In the genomic region with DNA sequence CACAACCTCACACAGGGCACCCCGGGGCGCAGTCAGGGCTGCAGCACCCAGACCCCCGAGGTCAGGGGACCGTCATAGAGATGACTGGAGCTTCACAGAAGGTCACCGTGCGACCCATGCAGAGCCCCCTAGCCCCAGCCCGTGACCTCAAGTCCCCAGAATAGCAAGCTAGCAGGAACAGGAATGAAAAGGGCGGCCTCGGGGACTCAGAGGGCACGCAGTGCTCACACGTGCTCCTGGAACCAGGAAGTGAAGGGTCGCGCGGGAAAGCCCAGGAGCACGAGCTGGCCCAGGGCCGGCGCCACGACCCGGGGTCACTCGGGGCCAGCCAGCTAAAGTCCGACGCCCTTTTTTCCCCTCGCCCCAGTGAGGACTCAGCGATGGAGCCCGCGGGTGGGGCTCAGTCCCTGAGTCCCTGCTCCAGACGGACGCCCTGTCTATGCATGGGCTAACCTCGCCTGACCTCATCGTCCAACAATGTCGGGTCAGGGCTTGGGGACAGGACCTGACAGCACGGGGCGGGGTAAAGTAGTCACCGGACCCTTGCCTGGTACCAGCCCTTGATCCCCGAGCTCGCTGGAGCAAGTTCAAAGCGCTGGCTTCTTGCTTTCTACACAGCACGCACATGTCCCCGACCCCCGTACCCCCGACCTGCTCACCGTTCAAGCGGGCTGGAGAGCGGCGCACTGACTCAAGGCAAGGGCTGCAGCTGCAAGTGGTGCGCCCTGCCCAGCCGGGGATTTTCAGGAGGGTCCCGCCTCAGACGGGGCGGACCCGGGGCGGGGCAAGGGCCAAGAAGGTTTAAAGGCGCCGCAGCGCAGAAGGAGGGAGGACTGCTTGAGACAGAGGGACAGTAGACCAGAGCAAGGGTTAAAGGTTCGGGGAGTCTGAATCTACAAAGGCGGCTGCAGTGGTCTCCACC, we compare ENCODE assay signal across 1 cellular context.
TF ChIP-seq lines count a peak whose summit lies in the region.

A gene (minus strand): TSS at position 717 of the 922 bp plus-strand sequence. CDS start 4,998 bp downstream, outside the sequence.

TF ChIP-seq in K562, 482 proteins besides CTCF, POLR2A, EP300 and RAD21 (continued from another document and continues in another):
- peak; percentile 98 for TF ChIP-seq TAF1 (IDR thresholded peaks at IDR 0.05; ENCODE audit: control insufficient read depth, extremely low read depth, insufficient read depth, low read length, severe bottlenecking)
- TF ChIP-seq TOE1 (IDR thresholded peaks at IDR 0.05; ENCODE audit: borderline replicate concordance), result peak; percentile 93
- no peak for TF ChIP-seq TOE1 (CRISPR knock-in tag; IDR thresholded peaks at IDR 0.05; ENCODE audit: borderline replicate concordance, low read depth)
- TF ChIP-seq, protein P1, sequence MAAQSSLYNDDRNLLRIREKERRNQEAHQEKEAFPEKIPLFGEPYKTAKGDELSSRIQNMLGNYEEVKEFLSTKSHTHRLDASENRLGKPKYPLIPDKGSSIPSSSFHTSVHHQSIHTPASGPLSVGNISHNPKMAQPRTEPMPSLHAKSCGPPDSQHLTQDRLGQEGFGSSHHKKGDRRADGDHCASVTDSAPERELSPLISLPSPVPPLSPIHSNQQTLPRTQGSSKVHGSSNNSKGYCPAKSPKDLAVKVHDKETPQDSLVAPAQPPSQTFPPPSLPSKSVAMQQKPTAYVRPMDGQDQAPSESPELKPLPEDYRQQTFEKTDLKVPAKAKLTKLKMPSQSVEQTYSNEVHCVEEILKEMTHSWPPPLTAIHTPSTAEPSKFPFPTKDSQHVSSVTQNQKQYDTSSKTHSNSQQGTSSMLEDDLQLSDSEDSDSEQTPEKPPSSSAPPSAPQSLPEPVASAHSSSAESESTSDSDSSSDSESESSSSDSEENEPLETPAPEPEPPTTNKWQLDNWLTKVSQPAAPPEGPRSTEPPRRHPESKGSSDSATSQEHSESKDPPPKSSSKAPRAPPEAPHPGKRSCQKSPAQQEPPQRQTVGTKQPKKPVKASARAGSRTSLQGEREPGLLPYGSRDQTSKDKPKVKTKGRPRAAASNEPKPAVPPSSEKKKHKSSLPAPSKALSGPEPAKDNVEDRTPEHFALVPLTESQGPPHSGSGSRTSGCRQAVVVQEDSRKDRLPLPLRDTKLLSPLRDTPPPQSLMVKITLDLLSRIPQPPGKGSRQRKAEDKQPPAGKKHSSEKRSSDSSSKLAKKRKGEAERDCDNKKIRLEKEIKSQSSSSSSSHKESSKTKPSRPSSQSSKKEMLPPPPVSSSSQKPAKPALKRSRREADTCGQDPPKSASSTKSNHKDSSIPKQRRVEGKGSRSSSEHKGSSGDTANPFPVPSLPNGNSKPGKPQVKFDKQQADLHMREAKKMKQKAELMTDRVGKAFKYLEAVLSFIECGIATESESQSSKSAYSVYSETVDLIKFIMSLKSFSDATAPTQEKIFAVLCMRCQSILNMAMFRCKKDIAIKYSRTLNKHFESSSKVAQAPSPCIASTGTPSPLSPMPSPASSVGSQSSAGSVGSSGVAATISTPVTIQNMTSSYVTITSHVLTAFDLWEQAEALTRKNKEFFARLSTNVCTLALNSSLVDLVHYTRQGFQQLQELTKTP (IDR thresholded peaks at IDR 0.05; ENCODE audit: low read depth in 1 of 2, partially characterized antibody in 2 of 2), result peak in 1 of 2 experiments; percentile 56
- TF ChIP-seq RBFOX2 (IDR thresholded peaks at IDR 0.05; ENCODE audit: low read depth, low read length), result peak; percentile 94
- peak; percentile 85 for TF ChIP-seq ELF1 (tag; IDR thresholded peaks at IDR 0.05)
- TF ChIP-seq, protein P2, sequence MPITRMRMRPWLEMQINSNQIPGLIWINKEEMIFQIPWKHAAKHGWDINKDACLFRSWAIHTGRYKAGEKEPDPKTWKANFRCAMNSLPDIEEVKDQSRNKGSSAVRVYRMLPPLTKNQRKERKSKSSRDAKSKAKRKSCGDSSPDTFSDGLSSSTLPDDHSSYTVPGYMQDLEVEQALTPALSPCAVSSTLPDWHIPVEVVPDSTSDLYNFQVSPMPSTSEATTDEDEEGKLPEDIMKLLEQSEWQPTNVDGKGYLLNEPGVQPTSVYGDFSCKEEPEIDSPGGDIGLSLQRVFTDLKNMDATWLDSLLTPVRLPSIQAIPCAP (CRISPR knock-in tag; IDR thresholded peaks at IDR 0.05; ENCODE audit: borderline replicate concordance), result peak; percentile 41; the same call in 1 of the 2 replicates
- TF ChIP-seq, protein P3, sequence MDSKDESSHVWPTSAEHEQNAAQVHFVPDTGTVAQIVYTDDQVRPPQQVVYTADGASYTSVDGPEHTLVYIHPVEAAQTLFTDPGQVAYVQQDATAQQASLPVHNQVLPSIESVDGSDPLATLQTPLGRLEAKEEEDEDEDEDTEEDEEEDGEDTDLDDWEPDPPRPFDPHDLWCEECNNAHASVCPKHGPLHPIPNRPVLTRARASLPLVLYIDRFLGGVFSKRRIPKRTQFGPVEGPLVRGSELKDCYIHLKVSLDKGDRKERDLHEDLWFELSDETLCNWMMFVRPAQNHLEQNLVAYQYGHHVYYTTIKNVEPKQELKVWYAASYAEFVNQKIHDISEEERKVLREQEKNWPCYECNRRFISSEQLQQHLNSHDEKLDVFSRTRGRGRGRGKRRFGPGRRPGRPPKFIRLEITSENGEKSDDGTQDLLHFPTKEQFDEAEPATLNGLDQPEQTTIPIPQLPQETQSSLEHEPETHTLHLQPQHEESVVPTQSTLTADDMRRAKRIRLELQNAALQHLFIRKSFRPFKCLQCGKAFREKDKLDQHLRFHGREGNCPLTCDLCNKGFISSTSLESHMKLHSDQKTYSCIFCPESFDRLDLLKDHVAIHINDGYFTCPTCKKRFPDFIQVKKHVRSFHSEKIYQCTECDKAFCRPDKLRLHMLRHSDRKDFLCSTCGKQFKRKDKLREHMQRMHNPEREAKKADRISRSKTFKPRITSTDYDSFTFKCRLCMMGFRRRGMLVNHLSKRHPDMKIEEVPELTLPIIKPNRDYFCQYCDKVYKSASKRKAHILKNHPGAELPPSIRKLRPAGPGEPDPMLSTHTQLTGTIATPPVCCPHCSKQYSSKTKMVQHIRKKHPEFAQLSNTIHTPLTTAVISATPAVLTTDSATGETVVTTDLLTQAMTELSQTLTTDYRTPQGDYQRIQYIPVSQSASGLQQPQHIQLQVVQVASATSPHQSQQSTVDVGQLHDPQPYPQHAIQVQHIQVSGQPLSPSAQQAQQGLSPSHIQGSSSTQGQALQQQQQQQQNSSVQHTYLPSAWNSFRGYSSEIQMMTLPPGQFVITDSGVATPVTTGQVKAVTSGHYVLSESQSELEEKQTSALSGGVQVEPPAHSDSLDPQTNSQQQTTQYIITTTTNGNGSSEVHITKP (IDR thresholded peaks at IDR 0.05; ENCODE audit: partially characterized antibody), result peak; percentile 43
- peak; percentile 47; the same call in 1 of the 2 replicates for TF ChIP-seq NFIC (IDR thresholded peaks at IDR 0.05)
- TF ChIP-seq, protein P4, sequence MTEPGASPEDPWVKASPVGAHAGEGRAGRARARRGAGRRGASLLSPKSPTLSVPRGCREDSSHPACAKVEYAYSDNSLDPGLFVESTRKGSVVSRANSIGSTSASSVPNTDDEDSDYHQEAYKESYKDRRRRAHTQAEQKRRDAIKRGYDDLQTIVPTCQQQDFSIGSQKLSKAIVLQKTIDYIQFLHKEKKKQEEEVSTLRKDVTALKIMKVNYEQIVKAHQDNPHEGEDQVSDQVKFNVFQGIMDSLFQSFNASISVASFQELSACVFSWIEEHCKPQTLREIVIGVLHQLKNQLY (CRISPR knock-in tag; conservative IDR thresholded peaks at IDR 0.05), result 0 out of 4 replicates have a peak, but pooled peaks of 1 of the 2 experiments have one; percentile 67
- peak; percentile 51; the same call in 1 of the 2 replicates for TF ChIP-seq GTF2E2 (tag; IDR thresholded peaks at IDR 0.05)
- peak; percentile 54; the same call in 1 of the 2 replicates for TF ChIP-seq TARDBP (IDR thresholded peaks at IDR 0.05)
- TF ChIP-seq ETS2 (tag; IDR thresholded peaks at IDR 0.05; ENCODE audit: borderline replicate concordance, poor library complexity, severe bottlenecking), result no peak
- TF ChIP-seq MCM2 (IDR thresholded peaks at IDR 0.05; ENCODE audit: low read depth), result no peak
- TF ChIP-seq CEBPG (CRISPR knock-in tag; IDR thresholded peaks at IDR 0.05), result peak; percentile 34; the same call in 1 of the 2 replicates
- no peak for TF ChIP-seq CEBPG (tag; conservative IDR thresholded peaks at IDR 0.05 in 1 of 2, IDR thresholded peaks at IDR 0.05 in 1 of 2)
- no peak for TF ChIP-seq CHD4 (IDR thresholded peaks at IDR 0.05; ENCODE audit: insufficient read depth, insufficient replicate concordance, low read depth, low read length, poor library complexity, severe bottlenecking)
- TF ChIP-seq, protein P5, sequence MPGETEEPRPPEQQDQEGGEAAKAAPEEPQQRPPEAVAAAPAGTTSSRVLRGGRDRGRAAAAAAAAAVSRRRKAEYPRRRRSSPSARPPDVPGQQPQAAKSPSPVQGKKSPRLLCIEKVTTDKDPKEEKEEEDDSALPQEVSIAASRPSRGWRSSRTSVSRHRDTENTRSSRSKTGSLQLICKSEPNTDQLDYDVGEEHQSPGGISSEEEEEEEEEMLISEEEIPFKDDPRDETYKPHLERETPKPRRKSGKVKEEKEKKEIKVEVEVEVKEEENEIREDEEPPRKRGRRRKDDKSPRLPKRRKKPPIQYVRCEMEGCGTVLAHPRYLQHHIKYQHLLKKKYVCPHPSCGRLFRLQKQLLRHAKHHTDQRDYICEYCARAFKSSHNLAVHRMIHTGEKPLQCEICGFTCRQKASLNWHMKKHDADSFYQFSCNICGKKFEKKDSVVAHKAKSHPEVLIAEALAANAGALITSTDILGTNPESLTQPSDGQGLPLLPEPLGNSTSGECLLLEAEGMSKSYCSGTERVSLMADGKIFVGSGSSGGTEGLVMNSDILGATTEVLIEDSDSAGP (CRISPR knock-in tag; IDR thresholded peaks at IDR 0.05), result peak; percentile 97
- TF ChIP-seq HDAC1 (IDR thresholded peaks at IDR 0.05), result peak in 1 of 2 experiments; percentile 47; a peak in 2 of 4 replicates
- TF ChIP-seq RB1 (IDR thresholded peaks at IDR 0.05; ENCODE audit: low read depth), result peak; percentile 9; the same call in 1 of the 2 replicates
- peak; percentile 56; the same call in 1 of the 2 replicates for TF ChIP-seq RNF2 (IDR thresholded peaks at IDR 0.05)
- no peak for TF ChIP-seq ZFPM2 (CRISPR knock-in tag; IDR thresholded peaks at IDR 0.05)
- TF ChIP-seq HIVEP1 (CRISPR knock-in tag; IDR thresholded peaks at IDR 0.05), result no peak
- TF ChIP-seq KDM4B (IDR thresholded peaks at IDR 0.05; ENCODE audit: borderline replicate concordance in 2 of 2, low read depth in 1 of 2), result peak in 1 of 2 experiments; percentile 39; a peak in 1 of 4 replicates
- TF ChIP-seq ETV1 (tag; conservative IDR thresholded peaks at IDR 0.05; ENCODE audit: low read depth), result no peak
- peak; percentile 21 for TF ChIP-seq PCBP1 (IDR thresholded peaks at IDR 0.05; ENCODE audit: low read depth, low read length, poor library complexity, severe bottlenecking)
- TF ChIP-seq, protein P6, sequence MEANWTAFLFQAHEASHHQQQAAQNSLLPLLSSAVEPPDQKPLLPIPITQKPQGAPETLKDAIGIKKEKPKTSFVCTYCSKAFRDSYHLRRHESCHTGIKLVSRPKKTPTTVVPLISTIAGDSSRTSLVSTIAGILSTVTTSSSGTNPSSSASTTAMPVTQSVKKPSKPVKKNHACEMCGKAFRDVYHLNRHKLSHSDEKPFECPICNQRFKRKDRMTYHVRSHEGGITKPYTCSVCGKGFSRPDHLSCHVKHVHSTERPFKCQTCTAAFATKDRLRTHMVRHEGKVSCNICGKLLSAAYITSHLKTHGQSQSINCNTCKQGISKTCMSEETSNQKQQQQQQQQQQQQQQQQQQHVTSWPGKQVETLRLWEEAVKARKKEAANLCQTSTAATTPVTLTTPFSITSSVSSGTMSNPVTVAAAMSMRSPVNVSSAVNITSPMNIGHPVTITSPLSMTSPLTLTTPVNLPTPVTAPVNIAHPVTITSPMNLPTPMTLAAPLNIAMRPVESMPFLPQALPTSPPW (CRISPR knock-in tag; IDR thresholded peaks at IDR 0.05), result no peak; the same call in none of the 2 replicates
- TF ChIP-seq, protein P7, sequence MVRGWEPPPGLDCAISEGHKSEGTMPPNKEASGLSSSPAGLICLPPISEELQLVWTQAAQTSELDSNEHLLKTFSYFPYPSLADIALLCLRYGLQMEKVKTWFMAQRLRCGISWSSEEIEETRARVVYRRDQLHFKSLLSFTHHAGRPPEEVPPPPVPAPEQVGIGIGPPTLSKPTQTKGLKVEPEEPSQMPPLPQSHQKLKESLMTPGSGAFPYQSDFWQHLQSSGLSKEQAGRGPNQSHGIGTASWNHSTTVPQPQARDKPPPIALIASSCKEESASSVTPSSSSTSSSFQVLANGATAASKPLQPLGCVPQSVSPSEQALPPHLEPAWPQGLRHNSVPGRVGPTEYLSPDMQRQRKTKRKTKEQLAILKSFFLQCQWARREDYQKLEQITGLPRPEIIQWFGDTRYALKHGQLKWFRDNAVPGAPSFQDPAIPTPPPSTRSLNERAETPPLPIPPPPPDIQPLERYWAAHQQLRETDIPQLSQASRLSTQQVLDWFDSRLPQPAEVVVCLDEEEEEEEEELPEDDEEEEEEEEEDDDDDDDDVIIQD (CRISPR knock-in tag; IDR thresholded peaks at IDR 0.05), result no peak
- TF ChIP-seq, protein P8, sequence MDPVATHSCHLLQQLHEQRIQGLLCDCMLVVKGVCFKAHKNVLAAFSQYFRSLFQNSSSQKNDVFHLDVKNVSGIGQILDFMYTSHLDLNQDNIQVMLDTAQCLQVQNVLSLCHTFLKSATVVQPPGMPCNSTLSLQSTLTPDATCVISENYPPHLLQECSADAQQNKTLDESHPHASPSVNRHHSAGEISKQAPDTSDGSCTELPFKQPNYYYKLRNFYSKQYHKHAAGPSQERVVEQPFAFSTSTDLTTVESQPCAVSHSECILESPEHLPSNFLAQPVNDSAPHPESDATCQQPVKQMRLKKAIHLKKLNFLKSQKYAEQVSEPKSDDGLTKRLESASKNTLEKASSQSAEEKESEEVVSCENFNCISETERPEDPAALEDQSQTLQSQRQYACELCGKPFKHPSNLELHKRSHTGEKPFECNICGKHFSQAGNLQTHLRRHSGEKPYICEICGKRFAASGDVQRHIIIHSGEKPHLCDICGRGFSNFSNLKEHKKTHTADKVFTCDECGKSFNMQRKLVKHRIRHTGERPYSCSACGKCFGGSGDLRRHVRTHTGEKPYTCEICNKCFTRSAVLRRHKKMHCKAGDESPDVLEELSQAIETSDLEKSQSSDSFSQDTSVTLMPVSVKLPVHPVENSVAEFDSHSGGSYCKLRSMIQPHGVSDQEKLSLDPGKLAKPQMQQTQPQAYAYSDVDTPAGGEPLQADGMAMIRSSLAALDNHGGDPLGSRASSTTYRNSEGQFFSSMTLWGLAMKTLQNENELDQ (CRISPR knock-in tag; IDR thresholded peaks at IDR 0.05; ENCODE audit: borderline replicate concordance), result 0 out of 2 replicates have a peak, but pooled peaks have one; percentile 39
- TF ChIP-seq, protein P9, sequence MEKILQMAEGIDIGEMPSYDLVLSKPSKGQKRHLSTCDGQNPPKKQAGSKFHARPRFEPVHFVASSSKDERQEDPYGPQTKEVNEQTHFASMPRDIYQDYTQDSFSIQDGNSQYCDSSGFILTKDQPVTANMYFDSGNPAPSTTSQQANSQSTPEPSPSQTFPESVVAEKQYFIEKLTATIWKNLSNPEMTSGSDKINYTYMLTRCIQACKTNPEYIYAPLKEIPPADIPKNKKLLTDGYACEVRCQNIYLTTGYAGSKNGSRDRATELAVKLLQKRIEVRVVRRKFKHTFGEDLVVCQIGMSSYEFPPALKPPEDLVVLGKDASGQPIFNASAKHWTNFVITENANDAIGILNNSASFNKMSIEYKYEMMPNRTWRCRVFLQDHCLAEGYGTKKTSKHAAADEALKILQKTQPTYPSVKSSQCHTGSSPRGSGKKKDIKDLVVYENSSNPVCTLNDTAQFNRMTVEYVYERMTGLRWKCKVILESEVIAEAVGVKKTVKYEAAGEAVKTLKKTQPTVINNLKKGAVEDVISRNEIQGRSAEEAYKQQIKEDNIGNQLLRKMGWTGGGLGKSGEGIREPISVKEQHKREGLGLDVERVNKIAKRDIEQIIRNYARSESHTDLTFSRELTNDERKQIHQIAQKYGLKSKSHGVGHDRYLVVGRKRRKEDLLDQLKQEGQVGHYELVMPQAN (IDR thresholded peaks at IDR 0.05; ENCODE audit: borderline replicate concordance), result peak; percentile 54
- peak; percentile 34 for TF ChIP-seq NUFIP1 (IDR thresholded peaks at IDR 0.05; ENCODE audit: partially characterized antibody)
